Comparison of ENCODE assay signal across 34 cellular contexts in genomic region chr7:81416648-81417047, GRCh38.
DNase-seq lines count a peak whose midpoint lies in the region; ATAC-seq and TF ChIP-seq lines count a peak whose summit lies in the region.
"Had no signal": no experiment of that assay in that cellular context is flagged by ENCODE, and none has a peak within 500 bp of the region (broad histone marks: within the 10 kb centered on the region; RNA-seq: fewer than 3 reads in every experiment).

No MANE protein-coding gene starts in this region.

- H3K36me3 ChIP-seq in GM23248 (ENCODE audit: low read depth), result no peaks in the 10 kb centered on the region
- H3K36me3 ChIP-seq in Panc1 (ENCODE audit: control insufficient read depth, insufficient read depth, low read length), result no peaks in the 10 kb centered on the region
- H3K36me3 ChIP-seq in smooth muscle cell (ENCODE audit: low read depth), result no peaks in the 10 kb centered on the region
- H3K36me3 ChIP-seq: lower lobe of right lung, pancreas, uterus, WERI-Rb-1 had no signal

- ATAC-seq in Panc1, result no peak
- no peak for ATAC-seq in GM21528 (IDR thresholded peaks at IDR 0.05; ENCODE audit: low FRiP score, unreplicated experiment)
- ATAC-seq: activated naive CD8-positive, alpha-beta T cell treated with anti-CD3 and anti-CD28 coated beads, Interleukin-2, amount 50 U/mL, for 24 hours; activated T-cell treated with anti-CD3 and anti-CD28 coated beads, Interleukin-2, amount 50 U/mL, for 4 hours; effector memory CD8-positive, alpha-beta T cell; HCT116; lower lobe of right lung; mucosa of descending colon; natural killer cell treated with Interleukin-12 subunit alpha and Interleukin-12 subunit beta and Interleukin-15 and Interleukin-18, amount 100 ng/mL, for 72 hours; pancreas; right cardiac atrium had no signal

- in situ Hi-C loops in GM23248 (cut with MboI) (no loop called here), Panc1 (cut with HindIII; ENCODE audit: low pct_unique_long_range_greater_than_20kb, low sequenced_read_pairs) (no loop called here)

- 50 to 76% methylated on average over 1 of the region's 1 CpG for WGBS in GM23248 (ENCODE audit: low coverage in 1 of 2, low lambda C conversion rate in 2 of 2, missing lambda C conversion rate in 2 of 2), 2 experiments
- WGBS in smooth muscle cell (ENCODE audit: low lambda C conversion rate), result 96% methylated on average over 1 of the region's 1 CpG

- H3K9me3 ChIP-seq in GM23248 (ENCODE audit: low read depth) (no peaks in the 10 kb centered on the region), Panc1 (ENCODE audit: control insufficient read depth, insufficient read depth, low read depth, low read length) (no peaks in the 10 kb centered on the region), smooth muscle cell (replicated peaks; ENCODE audit: low read depth) (no peaks in the 10 kb centered on the region)
- H3K9me3 ChIP-seq: lower lobe of right lung, mucosa of descending colon, pancreas, uterus had no signal

- H3K9me2 ChIP-seq in GM23248 (ENCODE audit: insufficient read depth), result peaks cover 6% of the 10 kb centered on the region; the same call in 1 of the 2 replicates

- H3K4me3 ChIP-seq in GM23248 (no peak overlapping the region), Panc1 (ENCODE audit: low read depth in 2 of 2, low read length in 2 of 2) (no peak overlapping the region), smooth muscle cell (no peak overlapping the region)
- H3K4me3 ChIP-seq: lower lobe of right lung, mucosa of descending colon, pancreas, uterus had no signal

- peaks cover 17% of the 10 kb centered on the region; the same call in 1 of the 2 replicates for H3F3A ChIP-seq in GM23248 (ENCODE audit: insufficient read depth)
- no peaks in the 10 kb centered on the region for H3F3A ChIP-seq in smooth muscle cell (ENCODE audit: low read depth)

- POLR2A ChIA-PET in Panc1 (lab: Charles Lee), result no interaction called here

- H2AFZ ChIP-seq in GM23248, result peak overlapping the region; percentile 15; the same call in 1 of the 2 replicates
- H2AFZ ChIP-seq in smooth muscle cell (ENCODE audit: low read depth), result peak overlapping the region; percentile 12

- no peak overlapping the region for H3K9ac ChIP-seq in GM23248
- no peak overlapping the region for H3K9ac ChIP-seq in smooth muscle cell (ENCODE audit: low read depth)

- no peak overlapping the region for H3K27ac ChIP-seq in GM23248
- peak overlapping the region; percentile 39; the same call in 1 of the 2 replicates for H3K27ac ChIP-seq in Panc1 (ENCODE audit: low read length)
- H3K27ac ChIP-seq in smooth muscle cell (ENCODE audit: low read depth), result no peak overlapping the region
- H3K27ac ChIP-seq: lower lobe of right lung, pancreas, uterus, WERI-Rb-1 had no signal

- CTCF ChIA-PET in Panc1 (lab: Charles Lee), result no interaction called here

- H3K4me2 ChIP-seq in GM23248 (ENCODE audit: unreplicated experiment), result no peak overlapping the region
- no peak overlapping the region for H3K4me2 ChIP-seq in smooth muscle cell

- DNase-seq in GM23248, result no peak
- DNase-seq in MV-4-11 (lab: John Stamatoyannopoulos, UW), result peak; percentile 32
- DNase-seq in Panc1 (ENCODE audit: low read depth, low spot score), result no peak
- no peak for DNase-seq in smooth muscle cell (lab: John Stamatoyannopoulos, UW; ENCODE audit: unreplicated experiment)
- no peak for DNase-seq in kidney glomerular epithelial cell (lab: John Stamatoyannopoulos, UW)
- no peak for DNase-seq in NCI-H1417 treated with DMSO at 0.1 percent for 48 hours (lab: John Stamatoyannopoulos, UW)
- DNase-seq: activated CD4-positive, alpha-beta T cell treated with anti-CD3 and anti-CD28 coated beads, Interleukin-2, amount 50 U/mL, for 1 hour; activated naive CD8-positive, alpha-beta T cell treated with anti-CD3 and anti-CD28 coated beads, Interleukin-2, amount 50 U/mL, for 24 hours; activated T-cell treated with anti-CD3 and anti-CD28 coated beads, Interleukin-2, amount 50 U/mL, for 4 hours; caudate nucleus; CD4-positive, CD25-positive, alpha-beta regulatory T cell; cortex of kidney; DMS 273 treated with DMSO at 0.1 percent for 48 hours; effector memory CD8-positive, alpha-beta T cell; erythroblast; head of caudate nucleus; kidney; lower lobe of right lung; mucosa of descending colon; NCI-H1048; NCI-H1930; NCI-H748 treated with DMSO at 0.1 percent for 48 hours; pancreas; right cardiac atrium; SHP77; stimulated activated CD4-positive, alpha-beta T cell treated with anti-CD3 and anti-CD28 coated beads, Interleukin-4, amount 100 ng/mL, for 24 hours; stimulated activated naive CD4-positive, alpha-beta T cell; SW 1271; T-helper 9 cell; uterus; WERI-Rb-1 had no signal

- H3K4me1 ChIP-seq in GM23248 (ENCODE audit: insufficient read depth) (peaks cover 16% of the 10 kb centered on the region), Panc1 (ENCODE audit: control insufficient read depth, insufficient read depth, low read length) (no peaks in the 10 kb centered on the region; the same call in 1 of the 2 replicates), smooth muscle cell (ENCODE audit: low read depth) (no peaks in the 10 kb centered on the region)
- H3K4me1 ChIP-seq: lower lobe of right lung, pancreas, uterus had no signal

- BruUV-seq in Panc1 (replicated peaks; lab: Mats Ljungman, UMichigan), result no TSS peak

- H3K27me3 ChIP-seq in GM23248 (replicated peaks; ENCODE audit: insufficient read depth) (no peaks in the 10 kb centered on the region), Panc1 (ENCODE audit: control insufficient read depth, insufficient read depth, low read length) (no peaks in the 10 kb centered on the region), smooth muscle cell (ENCODE audit: low read depth) (no peaks in the 10 kb centered on the region)
- H3K27me3 ChIP-seq: pancreas, uterus had no signal

- H4K20me1 ChIP-seq in GM23248 (ENCODE audit: insufficient read depth), result no peaks in the 10 kb centered on the region
- no peaks in the 10 kb centered on the region for H4K20me1 ChIP-seq in smooth muscle cell (ENCODE audit: low read depth)

- H3K79me2 ChIP-seq in GM23248 (ENCODE audit: insufficient read depth) (no peaks in the 10 kb centered on the region), smooth muscle cell (ENCODE audit: low read depth) (no peaks in the 10 kb centered on the region)

- TF ChIP-seq CTCF in Panc1 (IDR thresholded peaks at IDR 0.05) (no peak), smooth muscle cell (IDR thresholded peaks at IDR 0.05; ENCODE audit: borderline replicate concordance, insufficient read depth, poor library complexity, severe bottlenecking) (no peak)

- intact Hi-C loops in Panc1 (cut with micrococcal nuclease; ENCODE audit: unreplicated experiment), result no loop called here
